2 cellular contexts compared by ENCODE assay signal in genomic region chr16:67734731-67735201, GRCh38.
TF ChIP-seq lines count a peak whose summit lies in the region.

No MANE protein-coding gene starts in this region.

TF ChIP-seq in liver, 16 proteins besides CTCF, POLR2A, EP300 and RAD21:
- no peak for TF ChIP-seq JUND (IDR thresholded peaks at IDR 0.05)
- peak; percentile 84 to 87 for TF ChIP-seq HNF4A (conservative IDR thresholded peaks at IDR 0.05)
- no peak for TF ChIP-seq YY1 (IDR thresholded peaks at IDR 0.05)
- no peak for TF ChIP-seq GABPA (IDR thresholded peaks at IDR 0.05 in 1 of 2, conservative IDR thresholded peaks at IDR 0.05 in 1 of 2)
- no peak for TF ChIP-seq TAF1 (conservative IDR thresholded peaks at IDR 0.05)
- TF ChIP-seq ATF3 (IDR thresholded peaks at IDR 0.05), result no peak
- TF ChIP-seq ZBTB33 (IDR thresholded peaks at IDR 0.05), result no peak
- no peak for TF ChIP-seq FOXA1 (IDR thresholded peaks at IDR 0.05)
- TF ChIP-seq SP1 (IDR thresholded peaks at IDR 0.05), result peak; percentile 25
- TF ChIP-seq RXRA (IDR thresholded peaks at IDR 0.05), result peak; percentile 56 to 64
- no peak for TF ChIP-seq EGR1 (IDR thresholded peaks at IDR 0.05; ENCODE audit: low read depth in 2 of 2)
- TF ChIP-seq HNF4G (IDR thresholded peaks at IDR 0.05), result peak; percentile 39

TF ChIP-seq in HepG2, 621 proteins besides CTCF, POLR2A, EP300 and RAD21:
- TF ChIP-seq ZNF674 (CRISPR knock-in tag; IDR thresholded peaks at IDR 0.05; ENCODE audit: low read depth), result no peak
- no peak for TF ChIP-seq ZNF670 (CRISPR knock-in tag; IDR thresholded peaks at IDR 0.05; ENCODE audit: borderline replicate concordance)
- no peak for TF ChIP-seq ZNF24 (IDR thresholded peaks at IDR 0.05)
- TF ChIP-seq ZNF703 (CRISPR knock-in tag; IDR thresholded peaks at IDR 0.05; ENCODE audit: borderline replicate concordance), result no peak
- no peak for TF ChIP-seq ZBTB1 (CRISPR knock-in tag; IDR thresholded peaks at IDR 0.05; ENCODE audit: borderline replicate concordance)
